In the genomic region with DNA sequence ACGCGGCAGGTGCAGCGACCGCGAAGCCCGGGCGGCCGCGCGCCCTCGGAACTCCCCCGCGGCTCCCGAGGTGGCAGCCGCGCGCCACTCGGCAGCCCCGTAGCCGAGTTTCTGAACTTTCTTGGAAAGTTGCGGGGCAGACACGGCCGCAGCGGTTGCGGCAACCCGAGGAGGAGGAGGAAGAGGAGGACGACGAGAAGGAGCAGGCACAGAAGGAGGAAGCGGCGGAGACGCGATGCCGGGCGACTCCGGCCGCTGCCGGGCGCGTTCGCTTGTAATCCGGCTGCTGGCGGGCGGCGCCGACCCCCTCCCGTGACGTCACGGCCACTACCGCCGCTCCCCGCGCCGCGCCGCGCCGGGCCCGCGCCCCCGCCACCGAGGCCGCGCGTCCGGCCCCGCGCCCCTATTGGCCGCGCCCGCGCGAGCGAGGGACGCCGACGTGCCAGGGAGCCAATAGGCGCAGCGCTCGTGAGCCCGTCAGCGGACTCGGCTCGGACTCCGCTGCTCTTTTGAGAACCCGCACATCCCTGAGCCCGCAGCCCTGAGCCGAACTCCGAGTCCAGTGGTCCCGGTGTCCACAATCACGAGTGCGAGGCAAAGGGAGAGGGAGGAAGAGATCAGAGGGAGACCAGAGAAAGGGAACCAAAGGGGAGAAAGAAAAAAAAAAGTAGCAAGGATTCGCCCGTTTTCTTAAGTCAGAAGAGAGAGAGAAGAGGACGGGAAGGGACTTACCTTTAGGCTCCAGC, we compare ENCODE assay signal across 8 cellular contexts. TPM values are rescaled to one million over a fixed set of nuclear protein-coding genes. Genes with fewer than 3 reads are reported as not detected.
DNase-seq lines count a peak whose midpoint lies in the region; ATAC-seq and TF ChIP-seq lines count a peak whose summit lies in the region.

No MANE protein-coding gene starts in this region.

- no peak overlapping the region for H3K27ac Mint-ChIP-seq in effector memory CD8-positive, alpha-beta T cell
- no peak overlapping the region for H3K27ac Mint-ChIP-seq in neural crest cell (ENCODE audit: unreplicated experiment)

- ATAC-seq in effector memory CD8-positive, alpha-beta T cell (replicated peaks): no peak
- ATAC-seq in HG03354 (IDR thresholded peaks at IDR 0.05; ENCODE audit: poor library complexity, severe bottlenecking, unreplicated experiment): no peak
- no peak for ATAC-seq in HG03460 (IDR thresholded peaks at IDR 0.05; ENCODE audit: unreplicated experiment)
- no peak for ATAC-seq in GM21825 (IDR thresholded peaks at IDR 0.05; ENCODE audit: unreplicated experiment)
- no peak for ATAC-seq in HG03457 (IDR thresholded peaks at IDR 0.05; ENCODE audit: unreplicated experiment)

- H3K36me3 Mint-ChIP-seq in effector memory CD8-positive, alpha-beta T cell (ENCODE audit: insufficient read depth): peaks cover 34% of the 10 kb centered on the region
- no peaks in the 10 kb centered on the region for H3K36me3 Mint-ChIP-seq in neural crest cell (ENCODE audit: low read depth)

- H3K4me3 Mint-ChIP-seq in effector memory CD8-positive, alpha-beta T cell: peak overlapping the region; percentile 65 to 71
- peak overlapping the region; percentile 93 for H3K4me3 Mint-ChIP-seq in neural crest cell

- peaks cover 15 to 21% of the 10 kb centered on the region in 2 donors for H3K4me1 Mint-ChIP-seq in effector memory CD8-positive, alpha-beta T cell (ENCODE audit: low read depth in 2 of 2)
- H3K4me1 Mint-ChIP-seq in neural crest cell: peaks cover 20% of the 10 kb centered on the region

- no peaks in the 10 kb centered on the region for H3K9me3 Mint-ChIP-seq in effector memory CD8-positive, alpha-beta T cell
- no peaks in the 10 kb centered on the region for H3K9me3 Mint-ChIP-seq in neural crest cell

- peaks cover 89 to 100% of the 10 kb centered on the region in 2 donors for H3K27me3 Mint-ChIP-seq in effector memory CD8-positive, alpha-beta T cell
- peaks cover 98% of the 10 kb centered on the region for H3K27me3 Mint-ChIP-seq in neural crest cell (ENCODE audit: low read depth)

- no peak for TF ChIP-seq CTCF in neural crest cell (conservative IDR thresholded peaks at IDR 0.05)

- DNase-seq in GM03348 (ENCODE audit: low spot score) (peak; percentile 59), NCI-H446 treated with DMSO at 0.1 percent for 48 hours (lab: John Stamatoyannopoulos, UW) (peak; percentile 87), neural crest cell (ENCODE audit: low read depth, low spot score) (no peak)
- no peak for DNase-seq in effector memory CD8-positive, alpha-beta T cell

RNA-seq across cellular contexts. Expression of a gene that starts 0.7 kb away (rescaled TPM):
- total RNA-seq in neural crest cell: not detected in 2 replicates

Comparison
In these comparisons a context has a peak if more than half of its experiments do, and no peak if none do; other contexts are left out.
1. DNase-seq: peak in GM03348 (single experiment) and NCI-H446 treated with DMSO at 0.1 percent for 48 hours (single experiment); none in effector memory CD8-positive, alpha-beta T cell (0 of 3) and neural crest cell (single experiment).